Comparison of ENCODE assay signal across 9 cellular contexts in the genomic region with DNA sequence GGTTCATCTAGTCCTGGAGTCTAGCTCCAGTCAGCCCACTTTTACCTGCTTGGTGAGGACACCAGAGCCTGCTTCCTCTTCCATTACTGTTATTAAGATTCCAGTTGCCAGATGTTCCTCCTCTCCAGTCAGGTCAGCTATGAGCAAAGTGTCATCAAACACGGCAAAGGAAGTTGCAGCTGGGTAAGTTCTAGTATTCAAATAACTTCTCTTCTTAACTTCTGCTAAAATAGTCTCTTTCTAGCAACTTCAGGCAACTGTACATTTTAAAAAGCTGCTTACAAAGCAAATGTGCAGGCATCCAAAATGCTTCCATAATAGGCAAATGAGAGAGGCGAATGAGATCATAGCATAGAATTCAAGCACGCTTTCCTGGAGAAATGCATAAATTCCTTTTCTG. TPM values are rescaled to one million over a fixed set of nuclear protein-coding genes. Genes with fewer than 3 reads are reported as not detected.
DNase-seq lines count a peak whose midpoint lies in the region; ATAC-seq and TF ChIP-seq lines count a peak whose summit lies in the region.
"Had no signal": no experiment of that assay in that cellular context is flagged by ENCODE, and none has a peak within 500 bp of the region (broad histone marks: within the 10 kb centered on the region; RNA-seq: fewer than 3 reads in every experiment).

No MANE protein-coding gene starts in this region.

- H3K27me3 ChIP-seq in OCI-LY1 (ENCODE audit: insufficient read depth, low read length): no peaks in the 10 kb centered on the region
- H3K27me3 ChIP-seq in esophagus squamous epithelium: no peaks in the 10 kb centered on the region
- H3K27me3 ChIP-seq in spleen (replicated peaks in 1 of 7): peaks cover 0 to 7% (median 0%) of the 10 kb centered on the region in 7 donors

- no peak overlapping the region for H3K27ac ChIP-seq in OCI-LY1 (ENCODE audit: low read depth, low read length, poor library complexity, severe bottlenecking)
- peak overlapping the region in 3 of 4 donors; percentile 56 to 67 (median 67) for H3K27ac ChIP-seq in esophagus squamous epithelium
- peak overlapping the region in 7 of 8 donors; percentile 48 to 85 (median 74) for H3K27ac ChIP-seq in spleen

- H4K20me1 ChIP-seq in OCI-LY1 (ENCODE audit: insufficient read depth, low read length): no peaks in the 10 kb centered on the region

- H3K9me3 ChIP-seq in OCI-LY1 (ENCODE audit: low read length): no peaks in the 10 kb centered on the region
- H3K9me3 ChIP-seq in esophagus squamous epithelium: no peaks in the 10 kb centered on the region
- no peaks in the 10 kb centered on the region for H3K9me3 ChIP-seq in spleen

- no peak for ATAC-seq in GM19035 (IDR thresholded peaks at IDR 0.05; ENCODE audit: unreplicated experiment)

- no peak for TF ChIP-seq POLR2A in esophagus squamous epithelium (IDR thresholded peaks at IDR 0.05)
- TF ChIP-seq POLR2A in spleen (IDR thresholded peaks at IDR 0.05): no peak

- WGBS in esophagus squamous epithelium, 2 donors: 29 to 32% methylated on average over 3 of the region's 3 CpGs
- 41 to 57% (median 49%) methylated on average over 3 of the region's 3 CpGs for WGBS in spleen, 5 donors

- H3K4me2 ChIP-seq in OCI-LY1 (ENCODE audit: low read length): peak overlapping the region; percentile 6; the same call in 1 of the 2 replicates

- TF ChIP-seq CTCF in OCI-LY1 (IDR thresholded peaks at IDR 0.05; ENCODE audit: low read length): no peak
- TF ChIP-seq CTCF in esophagus squamous epithelium (IDR thresholded peaks at IDR 0.05): no peak
- TF ChIP-seq CTCF in spleen (IDR thresholded peaks at IDR 0.05 in 8 of 11, conservative IDR thresholded peaks at IDR 0.05 in 3 of 11): no peak

- no peak overlapping the region for H2AFZ ChIP-seq in OCI-LY1 (ENCODE audit: low read length)

- H3K4me1 ChIP-seq in OCI-LY1 (ENCODE audit: insufficient read depth, low read length, severe bottlenecking) (peaks cover 38% of the 10 kb centered on the region), esophagus squamous epithelium (peaks cover 37 to 78% (median 46%) of the 10 kb centered on the region in 3 donors), spleen (peaks cover 17 to 82% (median 59%) of the 10 kb centered on the region in 6 donors)

- no peak overlapping the region for H3K9ac ChIP-seq in OCI-LY1 (ENCODE audit: low read length)

- no peaks in the 10 kb centered on the region for H3K9me2 ChIP-seq in OCI-LY1 (ENCODE audit: low read depth, low read length)

- intact Hi-C loops in esophagus squamous epithelium (cut with DNase I) (no loop called here), spleen (cut with DNase I; ENCODE audit: low total_unique reads) (no loop called here)

- DNase-seq in HCEC 1CT (peak; percentile 9), esophagus squamous epithelium (lab: John Stamatoyannopoulos, UW) (no peak), spleen (no peak), C1 segment of cervical spinal cord (lab: John Stamatoyannopoulos, UW) (no peak), NCI-H1694 treated with DMSO at 0.1 percent for 48 hours (lab: John Stamatoyannopoulos, UW) (no peak), NCI-H187 treated with DMSO at 0.1 percent for 48 hours (lab: John Stamatoyannopoulos, UW) (no peak)
- DNase-seq: mammary epithelial cell had no signal

- H3K36me3 ChIP-seq in OCI-LY1 (ENCODE audit: insufficient read depth, low read length) (no peaks in the 10 kb centered on the region), esophagus squamous epithelium (no peaks in the 10 kb centered on the region), spleen (no peaks in the 10 kb centered on the region)

- H3F3A ChIP-seq in OCI-LY1 (ENCODE audit: insufficient read depth, low read length): no peaks in the 10 kb centered on the region

- H3K79me2 ChIP-seq in OCI-LY1 (ENCODE audit: insufficient read depth, low read length): no peaks in the 10 kb centered on the region

- no peak overlapping the region for H3K4me3 ChIP-seq in OCI-LY1 (ENCODE audit: low read depth, low read length, poor library complexity, severe bottlenecking)
- no peak overlapping the region for H3K4me3 ChIP-seq in esophagus squamous epithelium
- H3K4me3 ChIP-seq in spleen: no peak overlapping the region

RNA-seq across cellular contexts. Expression of a gene that starts 18.4 kb away (rescaled TPM):
- 10 to 100 TPM; 43.7 to 57.4 (median 51.4) TPM for total RNA-seq in esophagus squamous epithelium
- 10 to 100 TPM; 29.8 to 37.6 (median 30.9) TPM for total RNA-seq in spleen
- 10 to 100 TPM; 28.0 to 48.6 (median 34.3) TPM for polyA plus RNA-seq in spleen
